12 cellular contexts compared by ENCODE assay signal in genomic region chr1:54221113-54221834, GRCh38. TPM values are rescaled to one million over a fixed set of nuclear protein-coding genes. Genes with fewer than 3 reads are reported as not detected.
DNase-seq lines count a peak whose midpoint lies in the region; ATAC-seq, FAIRE-seq and TF ChIP-seq lines count a peak whose summit lies in the region.
"Had no signal": no experiment of that assay in that cellular context is flagged by ENCODE, and none has a peak within 500 bp of the region (broad histone marks: within the 10 kb centered on the region; RNA-seq: fewer than 3 reads in every experiment).

No MANE protein-coding gene starts in this region.

- FAIRE-seq in astrocyte (lab: Jason Lieb, UNC): no peak

- peaks cover 28% of the 10 kb centered on the region for H3K4me1 Mint-ChIP-seq in stimulated activated naive CD8-positive, alpha-beta T cell treated with anti-CD3 and anti-CD28 coated beads, Interleukin-15, amount 100 ng/mL, for 72 hours
- peaks cover 23% of the 10 kb centered on the region for H3K4me1 Mint-ChIP-seq in astrocyte (ENCODE audit: low read depth, unreplicated experiment)
- peaks cover 4 to 29% of the 10 kb centered on the region in 2 donors for H3K4me1 Mint-ChIP-seq in natural killer cell treated with Interleukin-12 subunit alpha and Interleukin-12 subunit beta and Interleukin-15 and Interleukin-18, amount 100 ng/mL, for 72 hours (ENCODE audit: low read depth in 2 of 2)

- H3K27me3 ChIP-seq in astrocyte (ENCODE audit: insufficient read depth, low read length) (no peaks in the 10 kb centered on the region), vagina (no peaks in the 10 kb centered on the region)
- H3K27me3 ChIP-seq: BLaER1, uterus had no signal

- TF ChIP-seq POLR2A in vagina (IDR thresholded peaks at IDR 0.05): no peak

- intact Hi-C loops in vagina (cut with DNase I): no loop called here

- no peaks in the 10 kb centered on the region for H3K9me3 Mint-ChIP-seq in stimulated activated naive CD8-positive, alpha-beta T cell treated with anti-CD3 and anti-CD28 coated beads, Interleukin-15, amount 100 ng/mL, for 72 hours
- no peaks in the 10 kb centered on the region for H3K9me3 Mint-ChIP-seq in astrocyte (ENCODE audit: unreplicated experiment)
- H3K9me3 Mint-ChIP-seq in natural killer cell treated with Interleukin-12 subunit alpha and Interleukin-12 subunit beta and Interleukin-15 and Interleukin-18, amount 100 ng/mL, for 72 hours: no peaks in the 10 kb centered on the region

- H3K4me1 ChIP-seq in astrocyte (ENCODE audit: insufficient read depth, low read length): peaks cover 10% of the 10 kb centered on the region
- H3K4me1 ChIP-seq in vagina: peaks cover 26% of the 10 kb centered on the region

- no peaks in the 10 kb centered on the region for H3K79me2 ChIP-seq in astrocyte (ENCODE audit: insufficient read depth, low read length)

- no peak for TF ChIP-seq CTCF in astrocyte (IDR thresholded peaks at IDR 0.05; ENCODE audit: insufficient read depth, low read depth, low read length)
- TF ChIP-seq CTCF in vagina (IDR thresholded peaks at IDR 0.05): no peak

- H3K9me3 ChIP-seq in astrocyte (ENCODE audit: insufficient read depth, low read depth, low read length) (no peaks in the 10 kb centered on the region), vagina (no peaks in the 10 kb centered on the region)
- H3K9me3 ChIP-seq: BLaER1, uterus had no signal

- H3K4me2 ChIP-seq in astrocyte (ENCODE audit: low read length): no peak overlapping the region

- H3K4me3 Mint-ChIP-seq in stimulated activated naive CD8-positive, alpha-beta T cell treated with anti-CD3 and anti-CD28 coated beads, Interleukin-15, amount 100 ng/mL, for 72 hours: no peak overlapping the region
- no peak overlapping the region for H3K4me3 Mint-ChIP-seq in astrocyte (ENCODE audit: unreplicated experiment)
- no peak overlapping the region for H3K4me3 Mint-ChIP-seq in natural killer cell treated with Interleukin-12 subunit alpha and Interleukin-12 subunit beta and Interleukin-15 and Interleukin-18, amount 100 ng/mL, for 72 hours

- no peak for DNase-seq in stimulated activated naive CD8-positive, alpha-beta T cell treated with anti-CD3 and anti-CD28 coated beads, Interleukin-15, amount 100 ng/mL, for 72 hours
- DNase-seq in stimulated activated naive CD8-positive, alpha-beta T cell treated with anti-CD3 and anti-CD28 coated beads, Interleukin-15, Interleukin-2, amounts not matched to agents 100 U/mL and 50 U/mL, for 24 hours: no peak
- DNase-seq in astrocyte (ENCODE audit: low read depth) (no peak), vagina (ENCODE audit: extremely low spot score in 2 of 2) (no peak), NAMALWA (ENCODE audit: low spot score) (no peak), T-helper 2 cell (no peak)
- DNase-seq in natural killer cell treated with Interleukin-12 subunit alpha and Interleukin-12 subunit beta and Interleukin-15 and Interleukin-18, amount 100 ng/mL, for 72 hours (ENCODE audit: low spot score): no peak
- DNase-seq: dermis blood vessel endothelial cell, NCI-H2227 treated with DMSO at 0.1 percent for 48 hours had no signal

- H3K27me3 Mint-ChIP-seq in stimulated activated naive CD8-positive, alpha-beta T cell treated with anti-CD3 and anti-CD28 coated beads, Interleukin-15, amount 100 ng/mL, for 72 hours: no peaks in the 10 kb centered on the region
- no peaks in the 10 kb centered on the region for H3K27me3 Mint-ChIP-seq in astrocyte (ENCODE audit: low read depth, unreplicated experiment)
- no peaks in the 10 kb centered on the region for H3K27me3 Mint-ChIP-seq in natural killer cell treated with Interleukin-12 subunit alpha and Interleukin-12 subunit beta and Interleukin-15 and Interleukin-18, amount 100 ng/mL, for 72 hours

- peaks cover 17% of the 10 kb centered on the region for H3K36me3 Mint-ChIP-seq in astrocyte (ENCODE audit: low read depth, unreplicated experiment)
- H3K36me3 Mint-ChIP-seq in natural killer cell treated with Interleukin-12 subunit alpha and Interleukin-12 subunit beta and Interleukin-15 and Interleukin-18, amount 100 ng/mL, for 72 hours: peaks cover 12% of the 10 kb centered on the region

- H4K20me1 ChIP-seq in astrocyte (ENCODE audit: insufficient read depth, low read length): peaks cover 14% of the 10 kb centered on the region

- no peak overlapping the region for H3K4me3 ChIP-seq in astrocyte (ENCODE audit: insufficient read depth, low read depth, low read length)
- H3K4me3 ChIP-seq in vagina: no peak overlapping the region
- H3K4me3 ChIP-seq: BLaER1, uterus had no signal

- H2AFZ ChIP-seq in astrocyte (ENCODE audit: low read depth, low read length): no peak overlapping the region

- peak overlapping the region in 1 of 2 donors; percentile 68 for H3K27ac Mint-ChIP-seq in stimulated activated naive CD8-positive, alpha-beta T cell treated with anti-CD3 and anti-CD28 coated beads, Interleukin-15, amount 100 ng/mL, for 72 hours
- peak overlapping the region; percentile 41 for H3K27ac Mint-ChIP-seq in astrocyte (ENCODE audit: unreplicated experiment)
- peak overlapping the region; percentile 26 to 41 for H3K27ac Mint-ChIP-seq in natural killer cell treated with Interleukin-12 subunit alpha and Interleukin-12 subunit beta and Interleukin-15 and Interleukin-18, amount 100 ng/mL, for 72 hours

- ATAC-seq in stimulated activated naive CD8-positive, alpha-beta T cell treated with anti-CD3 and anti-CD28 coated beads, Interleukin-15, amount 100 ng/mL, for 72 hours: peak; percentile 19
- ATAC-seq in stimulated activated naive CD8-positive, alpha-beta T cell treated with anti-CD3 and anti-CD28 coated beads, Interleukin-15, Interleukin-2, amounts not matched to agents 100 U/mL and 50 U/mL, for 24 hours: no peak
- ATAC-seq in natural killer cell treated with Interleukin-12 subunit alpha and Interleukin-12 subunit beta and Interleukin-15 and Interleukin-18, amount 100 ng/mL, for 72 hours: no peak
- no peak for ATAC-seq in GM19351 (IDR thresholded peaks at IDR 0.05; ENCODE audit: unreplicated experiment)

- H3K36me3 ChIP-seq in astrocyte (ENCODE audit: insufficient read depth, low read length) (peaks cover 18% of the 10 kb centered on the region), vagina (peaks cover 0 to 33% of the 10 kb centered on the region in 2 donors)
- H3K36me3 ChIP-seq: uterus had no signal

- H3K27ac ChIP-seq in astrocyte (ENCODE audit: low read depth, low read length) (no peak overlapping the region), vagina (peak overlapping the region; percentile 28)
- H3K27ac ChIP-seq: BLaER1 had no signal

- H3K9ac ChIP-seq in astrocyte (ENCODE audit: low read length): no peak overlapping the region

RNA-seq across cellular contexts. Expression of gene MRPL37, which starts 21.3 kb away (rescaled TPM):
- total RNA-seq in astrocyte (80.0 and 81.4 TPM in 2 replicates), vagina (45.9 TPM)
- total RNA-seq in natural killer cell treated with Interleukin-12 subunit alpha and Interleukin-12 subunit beta and Interleukin-15 and Interleukin-18, amount 100 ng/mL, for 72 hours: 100 to 1,000 TPM; 109 to 158 TPM

RNA-seq across cellular contexts. Expression of gene CYB5RL, which starts 21.4 kb away (rescaled TPM):
- total RNA-seq in astrocyte: 3.9 TPM in 2 replicates
- 10 to 100 TPM in 1 of 2 donors, 1 to 10 TPM in 1; 7.1 to 12.0 TPM for total RNA-seq in natural killer cell treated with Interleukin-12 subunit alpha and Interleukin-12 subunit beta and Interleukin-15 and Interleukin-18, amount 100 ng/mL, for 72 hours
- 3.7 TPM for total RNA-seq in vagina
